In genomic region chr2:216651370-216651881, GRCh38 we compare ENCODE assay signal across 1 cellular context.
A peak's percentile ranks its signal among the peaks of the same experiment; 100 is the strongest.
TF ChIP-seq lines count a peak whose summit lies in the region.

No MANE protein-coding gene starts in this region.

TF ChIP-seq in K562, 482 proteins besides CTCF, POLR2A, EP300 and RAD21:
- TF ChIP-seq PHF21A (IDR thresholded peaks at IDR 0.05; ENCODE audit: borderline replicate concordance, low read depth), result no peak
- TF ChIP-seq HNRNPK (IDR thresholded peaks at IDR 0.05; ENCODE audit: low read depth, low read length, poor library complexity, severe bottlenecking), result no peak
- no peak for TF ChIP-seq SPI1 (IDR thresholded peaks at IDR 0.05; ENCODE audit: borderline replicate concordance, low read depth, low read length)
- TF ChIP-seq RREB1 (CRISPR knock-in tag; IDR thresholded peaks at IDR 0.05), result no peak
- TF ChIP-seq MEF2A (IDR thresholded peaks at IDR 0.05; ENCODE audit: control insufficient read depth, low read depth, low read length), result no peak
- no peak for TF ChIP-seq CREB3L1 (IDR thresholded peaks at IDR 0.05; ENCODE audit: borderline replicate concordance, low read depth)
- TF ChIP-seq JUND (IDR thresholded peaks at IDR 0.05; ENCODE audit: borderline replicate concordance, low read depth, low read length), result no peak; the same call in 1 of the 2 replicates
- TF ChIP-seq JUND (tag; IDR thresholded peaks at IDR 0.05; ENCODE audit: borderline replicate concordance, low read depth, low read length), result peak; percentile 67; the same call in 1 of the 3 replicates
- peak; percentile 58 for TF ChIP-seq FOSL1 (tag; conservative IDR thresholded peaks at IDR 0.05)
- no peak for TF ChIP-seq ZHX1 (conservative IDR thresholded peaks at IDR 0.05; ENCODE audit: low read length)
- no peak for TF ChIP-seq HNRNPLL (IDR thresholded peaks at IDR 0.05; ENCODE audit: low read depth, low read length, poor library complexity, severe bottlenecking)
- no peak for TF ChIP-seq HIVEP1 (CRISPR knock-in tag; IDR thresholded peaks at IDR 0.05)
- TF ChIP-seq NFIX (CRISPR knock-in tag; IDR thresholded peaks at IDR 0.05; ENCODE audit: low read depth), result no peak
- TF ChIP-seq ZNF449 (CRISPR knock-in tag; IDR thresholded peaks at IDR 0.05), result no peak
- TF ChIP-seq PURB (CRISPR knock-in tag; IDR thresholded peaks at IDR 0.05; ENCODE audit: low read depth), result no peak
- peak; percentile 74 to 78 for TF ChIP-seq NRF1 (conservative IDR thresholded peaks at IDR 0.05 in 1 of 2, IDR thresholded peaks at IDR 0.05 in 1 of 2)
